16 cellular contexts compared by ENCODE assay signal in the genomic region with DNA sequence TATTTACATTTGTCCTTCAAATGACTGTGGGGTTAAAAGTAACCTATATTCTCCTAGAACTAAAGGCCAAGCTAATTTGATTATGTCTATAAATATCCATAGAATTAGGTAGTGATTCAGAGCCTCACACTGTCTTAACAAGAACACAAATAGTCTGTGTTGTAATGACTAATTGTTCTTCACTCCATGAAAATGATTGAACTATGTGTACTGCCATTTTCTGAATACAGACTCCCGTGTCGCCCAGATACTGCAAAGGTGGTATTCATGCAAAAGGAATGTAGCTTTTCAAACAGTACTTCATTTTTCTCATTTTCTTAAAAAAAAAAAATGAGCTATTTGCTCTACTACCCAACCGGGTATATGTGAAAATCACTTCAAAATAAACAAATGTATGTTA. TPM values are rescaled to one million over a fixed set of nuclear protein-coding genes. Genes with fewer than 3 reads are reported as not detected.
DNase-seq lines count a peak whose midpoint lies in the region; ATAC-seq, FAIRE-seq and TF ChIP-seq lines count a peak whose summit lies in the region.
"Had no signal": no experiment of that assay in that cellular context is flagged by ENCODE, and none has a peak within 500 bp of the region (broad histone marks: within the 10 kb centered on the region; RNA-seq: fewer than 3 reads in every experiment).

No MANE protein-coding gene starts in this region.

- peak overlapping the region; percentile 95 for H3K56ac ChIP-seq in IMR-90 (ENCODE audit: extremely low read depth, insufficient read depth, low read length)

- H3K23ac ChIP-seq in IMR-90 (ENCODE audit: low read depth, low read length), result peak overlapping the region; percentile 96; the same call in 1 of the 2 replicates

- H2BK5ac ChIP-seq in IMR-90 (ENCODE audit: low read depth, low read length, poor library complexity, severe bottlenecking), result peak overlapping the region; percentile 97

- dilution Hi-C loops in IMR-90 (cut with HindIII; ENCODE audit: low sequenced_read_pairs, unreplicated experiment), result no loop called here
- dilution Hi-C loops in keratinocyte (cut with MboI; ENCODE audit: extremely low pct_ligation_motif_present, low sequenced_read_pairs), result no loop called here

- H4K8ac ChIP-seq in IMR-90 (ENCODE audit: low read depth in 2 of 2, low read length in 2 of 2), result peak overlapping the region in 1 of 2 experiments; percentile 97; a peak in 2 of 4 replicates

- H2AFZ ChIP-seq in IMR-90 (replicated peaks; ENCODE audit: low read length, poor library complexity) (no peak overlapping the region), keratinocyte (ENCODE audit: control insufficient read depth, low read length) (peak overlapping the region; percentile 44)

- H3K4me2 ChIP-seq in IMR-90 (ENCODE audit: low read depth, low read length) (peak overlapping the region; percentile 85; the same call in 1 of the 2 replicates), keratinocyte (ENCODE audit: control insufficient read depth, extremely low read depth, insufficient read depth, low read depth, low read length) (peak overlapping the region; percentile 78)

- no peaks in the 10 kb centered on the region for H3K36me3 ChIP-seq in IMR-90 (ENCODE audit: control insufficient read depth, insufficient read depth, low read length)
- H3K36me3 ChIP-seq in keratinocyte (ENCODE audit: control insufficient read depth in 2 of 2, extremely low read depth in 1 of 2, insufficient read depth in 2 of 2, low read length in 2 of 2), result peaks cover 0 to 1% of the 10 kb centered on the region in 2 experiments
- H3K36me3 ChIP-seq: BE2C, gastrocnemius medialis had no signal

- H3K18ac ChIP-seq in IMR-90 (ENCODE audit: low read depth, low read length), result peak overlapping the region; percentile 99

- no peak for TF ChIP-seq RAD21 in IMR-90 (IDR thresholded peaks at IDR 0.05; ENCODE audit: low read length)

- DNase-seq in AG04450 (ENCODE audit: low read depth, low spot score) (no peak), IMR-90 (peak; percentile 61), cardiac fibroblast (ENCODE audit: low read depth in 2 of 2) (peak; percentile 33 to 80), keratinocyte (ENCODE audit: low read depth, low spot score) (peak; percentile 56), NCI-H1436 treated with DMSO at 0.1 percent for 48 hours (lab: John Stamatoyannopoulos, UW) (no peak), DMS153 (lab: John Stamatoyannopoulos, UW) (no peak), left lobe of liver (ENCODE audit: low spot score) (no peak)
- DNase-seq: BE2C, gastrocnemius medialis, NCI-H1930, NCI-H526, SHP77 had no signal

- intact Hi-C loops in IMR-90 (cut with micrococcal nuclease), result no loop called here

- no peak for FAIRE-seq in keratinocyte (lab: Jason Lieb, UNC)
- FAIRE-seq: GM12878, islet of Langerhans, TTC549 had no signal

- H3K27me3 ChIP-seq in AG04450 (ENCODE audit: control insufficient read depth, insufficient read depth, low read length) (no peaks in the 10 kb centered on the region), IMR-90 (ENCODE audit: control insufficient read depth, insufficient read depth, low read length) (no peaks in the 10 kb centered on the region), keratinocyte (ENCODE audit: control insufficient read depth, extremely low read depth, insufficient read depth, low read length) (no peaks in the 10 kb centered on the region)
- H3K27me3 ChIP-seq: BE2C, gastrocnemius medialis had no signal

- no peak overlapping the region for H2AK5ac ChIP-seq in IMR-90 (ENCODE audit: low read depth, low read length)

- no CpG with 5 or more reads among the region's 3 CpGs for WGBS in IMR-90 (ENCODE audit: extremely low coverage in 2 of 2, insufficient read length in 1 of 2), 2 experiments

- in situ Hi-C loops in IMR-90 (cut with MboI; ENCODE audit: low sequenced_read_pairs), result no loop called here

- peak overlapping the region; percentile 89; the same call in 1 of the 3 replicates for H2BK15ac ChIP-seq in IMR-90 (ENCODE audit: low read depth, low read length)

- H4K20me1 ChIP-seq in IMR-90 (ENCODE audit: insufficient read depth, low read length), result no peaks in the 10 kb centered on the region; the same call in 1 of the 2 replicates
- no peaks in the 10 kb centered on the region for H4K20me1 ChIP-seq in keratinocyte (ENCODE audit: control insufficient read depth, extremely low read depth, insufficient read depth, low read length)

- peaks cover 0 to 11% of the 10 kb centered on the region in 2 experiments; a peak in 2 of 4 replicates for H3K79me1 ChIP-seq in IMR-90 (ENCODE audit: low read depth in 1 of 2, low read length in 2 of 2)

- peak overlapping the region; percentile 98 for H2BK120ac ChIP-seq in IMR-90 (ENCODE audit: low read depth, low read length)

- peak overlapping the region; percentile 90; the same call in 1 of the 2 replicates for H4K5ac ChIP-seq in IMR-90 (ENCODE audit: low read depth, low read length)

- H2AK9ac ChIP-seq in IMR-90 (replicated peaks; ENCODE audit: low read depth, low read length, poor library complexity), result no peak overlapping the region

- H4K91ac ChIP-seq in IMR-90 (ENCODE audit: insufficient read depth, low read depth, low read length), result peak overlapping the region; percentile 89; the same call in 1 of the 2 replicates

- BruUV-seq in IMR-90 (replicated peaks; lab: Mats Ljungman, UMichigan), result no TSS peak

- POLR2A ChIA-PET in AG04450 (lab: Yijun Ruan, JAX) (interaction anchor here (1.4 to 1.9 kb wide), 2 partner anchors 10 to 12 kb away, joined by 4 to 11 read pairs; partner anchors contain the start of gene PHKA2), IMR-90 (lab: Charles Lee; ENCODE audit: unreplicated experiment) (no interaction called here)

- H3K27ac ChIP-seq in AG04450 (ENCODE audit: low read depth, low read length), result peak overlapping the region; percentile 53
- peak overlapping the region; percentile 57; the same call in 1 of the 2 replicates for H3K27ac ChIP-seq in IMR-90 (ENCODE audit: insufficient read depth, low read length)
- H3K27ac ChIP-seq in keratinocyte (ENCODE audit: control insufficient read depth, insufficient read depth, low read length), result peak overlapping the region; percentile 89
- H3K27ac ChIP-seq: gastrocnemius medialis had no signal

- H3K4ac ChIP-seq in IMR-90 (ENCODE audit: low read depth, low read length), result peak overlapping the region; percentile 89; the same call in 1 of the 2 replicates

- peak overlapping the region; percentile 52; the same call in 1 of the 2 replicates for H3K9ac ChIP-seq in IMR-90 (ENCODE audit: low read depth, low read length)
- peak overlapping the region; percentile 59 for H3K9ac ChIP-seq in keratinocyte (ENCODE audit: control insufficient read depth, extremely low read depth, insufficient read depth, low read length)

- CTCF ChIA-PET in AG04450 (lab: Charles Lee) (interaction anchor here (0.6 to 2.7 kb wide), 4 partner anchors 10 to 1030 kb away, joined by 3 to 13 read pairs (median 5); no protein-coding TSS in a partner anchor), IMR-90 (lab: Yijun Ruan, JAX) (interaction anchor here (0.6 kb wide), 1 partner anchor 14 kb away, joined by 3 read pairs; no protein-coding TSS in a partner anchor)

- ATAC-seq in IMR-90 (ENCODE audit: low read depth) (peak; percentile 66), HG03097 (IDR thresholded peaks at IDR 0.05; ENCODE audit: low FRiP score, unreplicated experiment) (no peak), left lobe of liver (no peak)
- ATAC-seq: gastrocnemius medialis, GM12878 had no signal

- peak overlapping the region; percentile 89; the same call in 1 of the 2 replicates for H2BK20ac ChIP-seq in IMR-90 (ENCODE audit: low read depth, low read length)

- H3K14ac ChIP-seq in IMR-90 (replicated peaks; ENCODE audit: low read depth, low read length), result peak overlapping the region; percentile 91; the same call in 1 of the 2 replicates

- H3K4me1 ChIP-seq in IMR-90 (ENCODE audit: control insufficient read depth, insufficient read depth, low read length) (0 out of 2 replicates have a peak, but pooled peaks cover 2% of the 10 kb centered on the region), keratinocyte (ENCODE audit: control insufficient read depth, extremely low read depth, insufficient read depth, low read length) (peaks cover 10% of the 10 kb centered on the region)
- H3K4me1 ChIP-seq: BE2C, gastrocnemius medialis had no signal

- H3K9me1 ChIP-seq in IMR-90 (ENCODE audit: insufficient read depth, low read length), result peaks cover 3% of the 10 kb centered on the region; the same call in 1 of the 2 replicates
- no peaks in the 10 kb centered on the region for H3K9me1 ChIP-seq in keratinocyte (ENCODE audit: control insufficient read depth, extremely low read depth, insufficient read depth, low read length)

- no peaks in the 10 kb centered on the region for H3K79me2 ChIP-seq in keratinocyte (ENCODE audit: control insufficient read depth, insufficient read depth, low read length)

- H3K9me3 ChIP-seq in AG04450 (ENCODE audit: control insufficient read depth, insufficient read depth, low read length) (no peaks in the 10 kb centered on the region), IMR-90 (ENCODE audit: control insufficient read depth, insufficient read depth, low read length) (no peaks in the 10 kb centered on the region), keratinocyte (ENCODE audit: control insufficient read depth, low read depth, low read length) (no peaks in the 10 kb centered on the region)
- H3K9me3 ChIP-seq: BE2C, gastrocnemius medialis had no signal

- H3K4me3 ChIP-seq in AG04450 (ENCODE audit: low read depth, low read length) (no peak overlapping the region; the same call in 1 of the 2 replicates), IMR-90 (ENCODE audit: insufficient read depth, low read depth, low read length) (no peak overlapping the region), cardiac fibroblast (replicated peaks in 1 of 2; ENCODE audit: low read depth in 2 of 2, low read length in 2 of 2) (no peak overlapping the region), keratinocyte (ENCODE audit: control insufficient read depth in 2 of 3, extremely low read depth in 1 of 3, insufficient read depth in 2 of 3, low read depth in 1 of 3, low read length in 3 of 3) (peak overlapping the region in 2 of 3 experiments; percentile 31 to 41)
- H3K4me3 ChIP-seq: gastrocnemius medialis, GM12878 had no signal

- no peak for TF ChIP-seq POLR2A in IMR-90 (IDR thresholded peaks at IDR 0.05; ENCODE audit: low read depth, low read length)

- TF ChIP-seq CTCF in AG04450 (IDR thresholded peaks at IDR 0.05; ENCODE audit: low read depth, low read length), result no peak
- TF ChIP-seq CTCF in IMR-90 (conservative IDR thresholded peaks at IDR 0.05; ENCODE audit: low read depth, low read length), result no peak
- no peak for TF ChIP-seq CTCF in cardiac fibroblast (IDR thresholded peaks at IDR 0.05; ENCODE audit: low read depth, low read length)
- no peak for TF ChIP-seq CTCF in keratinocyte (optimal IDR thresholded peaks at IDR 0.05 in 1 of 3, IDR thresholded peaks at IDR 0.05 in 1 of 3, conservative IDR thresholded peaks at IDR 0.05 in 1 of 3; ENCODE audit: extremely low read depth in 1 of 3, insufficient read depth in 2 of 3, low read length in 3 of 3)

RNA-seq across cellular contexts. Expression of gene PHKA2, which starts 11.3 kb away (rescaled TPM):
- polyA plus RNA-seq in AG04450 (2011; rRNA removed), result 12.3 and 13.1 TPM in 2 replicates
- polyA minus RNA-seq in AG04450 (2011; rRNA and poly(A)+ RNA removed), result 16.3 and 20.1 TPM in 2 replicates
- total RNA-seq in IMR-90 (2012; rRNA removed), result 9.4 and 10.0 TPM in 2 replicates
- 21.1 and 21.5 TPM in 2 replicates for polyA plus RNA-seq in IMR-90 (2012; rRNA removed)
- polyA plus RNA-seq in IMR-90 (2012; cell fraction: cytosol; rRNA removed), result 7.0 and 12.9 TPM in 2 replicates
- polyA plus RNA-seq in IMR-90 (2012; cell fraction: nucleus; rRNA removed; ENCODE audit: low replicate concordance), result 157 and 189 TPM in 2 replicates
- polyA plus RNA-seq in keratinocyte, result 14.1 to 17.2 TPM (median 15.2 TPM) in 3 replicates
- polyA plus RNA-seq in keratinocyte (2011; ENCODE audit: low read depth), result 3.1 TPM
- 4.5 and 5.3 TPM in 2 replicates for polyA plus RNA-seq in keratinocyte (2011; cell fraction: cytosol; rRNA removed)
- polyA plus RNA-seq in keratinocyte (2011; cell fraction: nucleus; rRNA removed), result 63.0 and 78.3 TPM in 2 replicates
- 8.3 and 10.8 TPM in 2 replicates for polyA plus RNA-seq in keratinocyte (2012; ENCODE audit: low replicate concordance)
- polyA minus RNA-seq in keratinocyte, result 24.4 to 45.6 TPM (median 25.6 TPM) in 3 replicates
- polyA minus RNA-seq in keratinocyte (2011; cell fraction: cytosol; rRNA and poly(A)+ RNA removed), result 10.4 TPM
- 30.7 and 40.1 TPM in 2 replicates for polyA minus RNA-seq in keratinocyte (2011; cell fraction: nucleus; rRNA and poly(A)+ RNA removed)
- 67.1 TPM for total RNA-seq in left lobe of liver

Comparison
In these comparisons a context has a peak if more than half of its experiments do, and no peak if none do; other contexts are left out.
1. DNase-seq: peak in IMR-90 (single experiment), cardiac fibroblast (2 of 2) and keratinocyte (single experiment); none in AG04450 (single experiment), NCI-H1436 treated with DMSO at 0.1 percent for 48 hours (single experiment), DMS153 (single experiment) and left lobe of liver (single experiment).
2. H3K4me3 ChIP-seq: peak in keratinocyte (2 of 3); none in AG04450 (single experiment), IMR-90 (single experiment) and cardiac fibroblast (0 of 2).
3. Peak in every context shown above with its lines, with median percentiles within 50 percentile points of each other: H3K27ac ChIP-seq.